34 cellular contexts compared by ENCODE assay signal in genomic region chr14:36717363-36717762, GRCh38. TPM values are rescaled to one million over a fixed set of nuclear protein-coding genes. Genes with fewer than 3 reads are reported as not detected.
DNase-seq lines count a peak whose midpoint lies in the region; ATAC-seq lines count a peak whose summit lies in the region.
"Had no signal": no experiment of that assay in that cellular context is flagged by ENCODE, and none has a peak within 500 bp of the region (broad histone marks: within the 10 kb centered on the region; RNA-seq: fewer than 3 reads in every experiment).

No MANE protein-coding gene starts in this region.

- H2BK15ac ChIP-seq in mesendoderm (replicated peaks; ENCODE audit: low read depth) = no peak overlapping the region

- WGBS in mesendoderm (ENCODE audit: extremely low coverage, insufficient coverage, low lambda C conversion rate) = no CpG with 5 or more reads among the region's 5 CpGs

- H4K8ac ChIP-seq in mesendoderm (ENCODE audit: low read depth, low read length) = no peak overlapping the region

- no peaks in the 10 kb centered on the region for H3K36me3 ChIP-seq in mesendoderm (ENCODE audit: control insufficient read depth, insufficient read depth, low read length)
- H3K36me3 ChIP-seq: adrenal gland, left lung, pancreas, suprapubic skin, upper lobe of left lung had no signal

- no peak overlapping the region for H2BK5ac ChIP-seq in mesendoderm (ENCODE audit: low read length)

- H3K4ac ChIP-seq in mesendoderm (ENCODE audit: low read depth, low read length) = no peak overlapping the region

- no peak overlapping the region for H3K27ac ChIP-seq in mesendoderm (ENCODE audit: low read depth, low read length)
- H3K27ac ChIP-seq: adrenal gland, C4-2B, left lung, pancreas, suprapubic skin, upper lobe of left lung had no signal

- DNase-seq in NCI-H2029 (lab: John Stamatoyannopoulos, UW) (peak; percentile 50), NCI-H2029 treated with DMSO at 0.1 percent for 48 hours (lab: John Stamatoyannopoulos, UW) (no peak), NCI-H146 treated with DMSO at 0.1 percent for 48 hours (lab: John Stamatoyannopoulos, UW; ENCODE audit: unreplicated experiment) (peak; percentile 77), NCI-H774 (lab: John Stamatoyannopoulos, UW) (peak; percentile 65), mesendoderm (peak; percentile 83)
- DNase-seq: activated CD4-positive, alpha-beta T cell treated with anti-CD3 and anti-CD28 coated beads, Interleukin-2, amount 50 U/mL, for 48 hours; activated CD4-positive, CD25-positive, alpha-beta regulatory T cell treated with anti-CD3 and anti-CD28 coated beads, Interleukin-2, amount 50 U/mL, for 72 hours; activated CD8-positive, alpha-beta memory T cell treated with anti-CD3 and anti-CD28 coated beads, Interleukin-2, amount 50 U/mL, for 4 hours; activated naive CD4-positive, alpha-beta T cell treated with Interleukin-2 at 50 U/mL for 16 hours; adrenal gland; central memory CD4-positive, alpha-beta T cell; cortex of kidney; effector memory CD4-positive, alpha-beta T cell; glutamatergic neuron; HCEC 1CT; islet precursor cell; Karpas-422; left lung; mesenchymal stem cell; NCI-H1694 treated with DMSO at 0.1 percent for 48 hours; NCI-H446 treated with DMSO at 0.1 percent for 48 hours; NK-92 treated with Interleukin-12 subunit alpha and Interleukin-12 subunit beta, amount 100 ng/mL, for 24 hours; pancreas; small intestine; stimulated activated naive CD4-positive, alpha-beta T cell; T-helper 2 cell; upper lobe of left lung had no signal

- H3K79me2 ChIP-seq in mesendoderm (ENCODE audit: control insufficient read depth, insufficient read depth, low read length) = no peaks in the 10 kb centered on the region

- no peak overlapping the region for H3K56ac ChIP-seq in mesendoderm (ENCODE audit: low read length)

- no peak overlapping the region for H4K5ac ChIP-seq in mesendoderm (ENCODE audit: low read length)

- H3K79me1 ChIP-seq in mesendoderm (ENCODE audit: low read length) = no peaks in the 10 kb centered on the region

- H3K4me1 ChIP-seq in mesendoderm (ENCODE audit: control insufficient read depth, low read depth, low read length) = peaks cover 12% of the 10 kb centered on the region
- H3K4me1 ChIP-seq: left lung, pancreas, suprapubic skin, upper lobe of left lung had no signal

- no peak overlapping the region for H3K23ac ChIP-seq in mesendoderm (ENCODE audit: low read length)

- no peaks in the 10 kb centered on the region for H3K27me3 ChIP-seq in mesendoderm (ENCODE audit: insufficient read depth, low read length, poor library complexity)
- H3K27me3 ChIP-seq: adrenal gland, left lung, pancreas, suprapubic skin, upper lobe of left lung had no signal

- H2BK120ac ChIP-seq in mesendoderm (ENCODE audit: low read depth, low read length) = no peak overlapping the region

- H3K9ac ChIP-seq in mesendoderm (ENCODE audit: low read length) = no peak overlapping the region

- no peak overlapping the region for H3K18ac ChIP-seq in mesendoderm (ENCODE audit: low read length)

- H3K4me2 ChIP-seq in mesendoderm (ENCODE audit: low read length) = no peak overlapping the region

- H3K4me3 ChIP-seq in mesendoderm (ENCODE audit: low read length) = no peak overlapping the region
- H3K4me3 ChIP-seq: adrenal gland, left lung, pancreas, suprapubic skin, upper lobe of left lung had no signal

- no peak for ATAC-seq in GM21825 (IDR thresholded peaks at IDR 0.05; ENCODE audit: unreplicated experiment)
- ATAC-seq in GM21381 (IDR thresholded peaks at IDR 0.05; ENCODE audit: unreplicated experiment) = no peak
- no peak for ATAC-seq in HG02981 (IDR thresholded peaks at IDR 0.05; ENCODE audit: unreplicated experiment)
- ATAC-seq: left lung, pancreas, Right ventricle myocardium inferior had no signal

- no peak overlapping the region for H2AK5ac ChIP-seq in mesendoderm (ENCODE audit: low read length)

RNA-seq across cellular contexts. Expression of gene PAX9, which starts 55.7 kb away (rescaled TPM):
- polyA plus RNA-seq in mesendoderm (2013, experiment 1 of 2) = 0.21 TPM
- polyA plus RNA-seq in mesendoderm (2013, experiment 2 of 2) = 0.15 TPM
- polyA plus RNA-seq: neural cell had no signal
